8 cellular contexts compared by ENCODE assay signal in the genomic region with DNA sequence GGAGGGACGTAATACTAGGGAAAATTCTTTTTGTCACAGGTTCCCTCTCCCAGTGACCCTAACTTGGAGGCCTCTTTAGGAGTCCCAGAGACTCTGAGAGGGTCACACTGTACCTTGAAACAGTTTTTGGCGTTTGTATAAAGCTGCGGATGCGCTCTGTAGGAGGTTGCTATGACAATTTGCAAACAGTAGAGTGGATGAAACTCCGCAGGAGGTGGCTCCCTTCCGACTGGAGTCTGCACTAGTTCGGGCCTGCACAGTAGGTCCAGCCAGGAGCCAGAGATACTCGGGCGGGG. TPM values are rescaled to one million over a fixed set of nuclear protein-coding genes. Genes with fewer than 3 reads are reported as not detected.
DNase-seq lines count a peak whose midpoint lies in the region; ATAC-seq and TF ChIP-seq lines count a peak whose summit lies in the region.

No MANE protein-coding gene starts in this region.

- no peak for TF ChIP-seq EP300 in SK-N-SH (IDR thresholded peaks at IDR 0.05; ENCODE audit: borderline replicate concordance in 1 of 2, low read depth in 1 of 2, low read length in 1 of 2)

- DNase-seq in SK-N-SH: no peak
- no peak for DNase-seq in activated CD8-positive, alpha-beta T cell treated with anti-CD3 and anti-CD28 coated beads for 36 hours
- no peak for DNase-seq in iPS DF 6.9 (ENCODE audit: low read depth, low spot score)
- no peak for DNase-seq in smooth muscle cell (lab: John Stamatoyannopoulos, UW; ENCODE audit: unreplicated experiment)
- no peak for DNase-seq in stimulated activated CD4-positive, alpha-beta T cell treated with anti-CD3 and anti-CD28 coated beads, Interleukin-2, amount 100 ng/mL, for 24 hours

- H3K9me2 ChIP-seq in SK-N-SH: no peaks in the 10 kb centered on the region

- WGBS in SK-N-SH (ENCODE audit: low lambda C conversion rate): 81% methylated on average over 9 of the region's 9 CpGs
- WGBS in iPS DF 6.9 (ENCODE audit: insufficient coverage, insufficient read length): no CpG with 5 or more reads among the region's 9 CpGs
- WGBS in smooth muscle cell (ENCODE audit: low lambda C conversion rate): 43% methylated on average over 9 of the region's 9 CpGs

- H3K9me3 Mint-ChIP-seq in activated CD8-positive, alpha-beta T cell treated with anti-CD3 and anti-CD28 coated beads for 36 hours: no peaks in the 10 kb centered on the region

- TF ChIP-seq RAD21 in SK-N-SH (IDR thresholded peaks at IDR 0.05; ENCODE audit: low read length): no peak

- no peaks in the 10 kb centered on the region for H3K9me3 ChIP-seq in SK-N-SH
- H3K9me3 ChIP-seq in iPS DF 6.9 (ENCODE audit: control insufficient read depth, insufficient read depth, low read length): no peaks in the 10 kb centered on the region
- no peaks in the 10 kb centered on the region for H3K9me3 ChIP-seq in smooth muscle cell (replicated peaks; ENCODE audit: low read depth)

- H3K79me2 ChIP-seq in SK-N-SH (ENCODE audit: insufficient read depth) (peaks cover 35% of the 10 kb centered on the region), smooth muscle cell (ENCODE audit: low read depth) (peaks cover 36% of the 10 kb centered on the region)

- H3K36me3 ChIP-seq in SK-N-SH (replicated peaks in 1 of 2; ENCODE audit: control insufficient read depth in 1 of 2, insufficient read depth in 2 of 2, low read length in 1 of 2): peaks cover 5 to 21% of the 10 kb centered on the region in 2 experiments
- H3K36me3 ChIP-seq in iPS DF 6.9 (ENCODE audit: control insufficient read depth, insufficient read depth, low read length): no peaks in the 10 kb centered on the region
- no peaks in the 10 kb centered on the region for H3K36me3 ChIP-seq in smooth muscle cell (ENCODE audit: low read depth)

- CTCF ChIA-PET in SK-N-SH (lab: Yijun Ruan, JAX): interaction anchor here (0.5 to 2.3 kb wide), 6 partner anchors 9 to 295 kb away, joined by 3 to 12 read pairs (median 4); no protein-coding TSS in a partner anchor
- CTCF ChIA-PET in activated CD8-positive, alpha-beta T cell treated with anti-CD3 and anti-CD28 coated beads for 36 hours (lab: Charles Lee): interaction anchor here (0.9 kb wide), 1 partner anchor 11 kb away, joined by 3 read pairs; no protein-coding TSS in a partner anchor

- H3K4me1 Mint-ChIP-seq in activated CD8-positive, alpha-beta T cell treated with anti-CD3 and anti-CD28 coated beads for 36 hours (ENCODE audit: low read depth): peaks cover 22% of the 10 kb centered on the region

- H3K4me3 Mint-ChIP-seq in activated CD8-positive, alpha-beta T cell treated with anti-CD3 and anti-CD28 coated beads for 36 hours: peak overlapping the region; percentile 82

- H3K36me3 Mint-ChIP-seq in activated CD8-positive, alpha-beta T cell treated with anti-CD3 and anti-CD28 coated beads for 36 hours (ENCODE audit: low read depth): peaks cover 17% of the 10 kb centered on the region

- H3F3A ChIP-seq in SK-N-SH (replicated peaks; ENCODE audit: insufficient read depth) (no peaks in the 10 kb centered on the region), smooth muscle cell (ENCODE audit: low read depth) (peaks cover 12% of the 10 kb centered on the region)

- H3K4me2 ChIP-seq in SK-N-SH (peak overlapping the region; percentile 98), smooth muscle cell (peak overlapping the region; percentile 98)

- peaks cover 8 to 21% of the 10 kb centered on the region in 2 experiments; a peak in 3 of 4 replicates for H3K4me1 ChIP-seq in SK-N-SH (ENCODE audit: control insufficient read depth in 1 of 2, insufficient read depth in 2 of 2, low read depth in 1 of 2, low read length in 1 of 2)
- peaks cover 4% of the 10 kb centered on the region; the same call in 1 of the 2 replicates for H3K4me1 ChIP-seq in iPS DF 6.9 (ENCODE audit: control insufficient read depth, insufficient read depth, low read length)
- peaks cover 8% of the 10 kb centered on the region for H3K4me1 ChIP-seq in smooth muscle cell (ENCODE audit: low read depth)

- H3K9ac ChIP-seq in SK-N-SH (0 out of 2 replicates have a peak overlapping the region, but pooled peaks have one; percentile 98), smooth muscle cell (ENCODE audit: low read depth) (peak overlapping the region; percentile 98)

- H3K4me3 ChIP-seq in SK-N-SH (ENCODE audit: low read depth in 2 of 2, low read length in 1 of 2) (no peak overlapping the region), iPS DF 6.9 (ENCODE audit: low read length) (peak overlapping the region; percentile 92; the same call in 1 of the 2 replicates), smooth muscle cell (peak overlapping the region; percentile 94)

- no peaks in the 10 kb centered on the region for H3K27me3 Mint-ChIP-seq in activated CD8-positive, alpha-beta T cell treated with anti-CD3 and anti-CD28 coated beads for 36 hours

- ATAC-seq in SK-N-SH treated with all-trans-retinoic acid at 6 μM for 48 hours (no peak), HG02610 (IDR thresholded peaks at IDR 0.05; ENCODE audit: unreplicated experiment) (no peak), GM19452 (IDR thresholded peaks at IDR 0.05; ENCODE audit: unreplicated experiment) (no peak)
- no peak for ATAC-seq in activated CD8-positive, alpha-beta T cell treated with anti-CD3 and anti-CD28 coated beads for 36 hours

- intact Hi-C loops in activated CD8-positive, alpha-beta T cell treated with anti-CD3 and anti-CD28 coated beads for 36 hours (cut with micrococcal nuclease): loop anchor here (2.0 kb wide), 1 partner anchor 16 kb away; no protein-coding TSS in a partner anchor

- H3K27ac ChIP-seq in SK-N-SH (ENCODE audit: low read depth in 2 of 2, low read length in 1 of 2): peak overlapping the region in 1 of 2 experiments; percentile 98; a peak in 1 of 4 replicates
- no peak overlapping the region for H3K27ac ChIP-seq in iPS DF 6.9 (ENCODE audit: low read length)
- H3K27ac ChIP-seq in smooth muscle cell (ENCODE audit: low read depth): peak overlapping the region; percentile 96

- no peak for TF ChIP-seq CTCF in SK-N-SH (IDR thresholded peaks at IDR 0.05)
- no peak for TF ChIP-seq CTCF in activated CD8-positive, alpha-beta T cell treated with anti-CD3 and anti-CD28 coated beads for 36 hours (IDR thresholded peaks at IDR 0.05)
- no peak for TF ChIP-seq CTCF in smooth muscle cell (IDR thresholded peaks at IDR 0.05; ENCODE audit: borderline replicate concordance, insufficient read depth, poor library complexity, severe bottlenecking)

- H3K27ac Mint-ChIP-seq in activated CD8-positive, alpha-beta T cell treated with anti-CD3 and anti-CD28 coated beads for 36 hours: peak overlapping the region; percentile 88

- H3K27me3 ChIP-seq in SK-N-SH (ENCODE audit: insufficient read depth) (no peaks in the 10 kb centered on the region), iPS DF 6.9 (ENCODE audit: control insufficient read depth, insufficient read depth, low read length) (no peaks in the 10 kb centered on the region), smooth muscle cell (ENCODE audit: low read depth) (no peaks in the 10 kb centered on the region)

- POLR2A ChIA-PET in SK-N-SH (lab: Yijun Ruan, JAX): interaction anchor here (1.3 kb wide), 1 partner anchor 378 kb away, joined by 3 read pairs; the partner anchor contains the start of gene CAND1
- POLR2A ChIA-PET in activated CD8-positive, alpha-beta T cell treated with anti-CD3 and anti-CD28 coated beads for 36 hours (lab: Charles Lee): interaction anchor here (0.8 kb wide), 1 partner anchor 10 kb away, joined by 3 read pairs; no protein-coding TSS in a partner anchor

- H4K20me1 ChIP-seq in SK-N-SH (ENCODE audit: insufficient read depth) (peaks cover 15% of the 10 kb centered on the region), smooth muscle cell (ENCODE audit: low read depth) (peaks cover 25% of the 10 kb centered on the region)

- H2AFZ ChIP-seq in SK-N-SH (ENCODE audit: low read depth): no peak overlapping the region
- H2AFZ ChIP-seq in smooth muscle cell (ENCODE audit: low read depth): no peak overlapping the region

TF ChIP-seq in SK-N-SH, 30 proteins besides CTCF, POLR2A, EP300 and RAD21:
- TF ChIP-seq GATA2 (CRISPR knock-in tag; IDR thresholded peaks at IDR 0.05): no peak
TF ChIP-seq in SK-N-SH: peak in this region for 0.

TF ChIP-seq in SK-N-SH treated with all-trans-retinoic acid at 6 μM for 48 hours, 23 proteins besides CTCF, POLR2A, EP300 and RAD21:
- TF ChIP-seq, protein P1, sequence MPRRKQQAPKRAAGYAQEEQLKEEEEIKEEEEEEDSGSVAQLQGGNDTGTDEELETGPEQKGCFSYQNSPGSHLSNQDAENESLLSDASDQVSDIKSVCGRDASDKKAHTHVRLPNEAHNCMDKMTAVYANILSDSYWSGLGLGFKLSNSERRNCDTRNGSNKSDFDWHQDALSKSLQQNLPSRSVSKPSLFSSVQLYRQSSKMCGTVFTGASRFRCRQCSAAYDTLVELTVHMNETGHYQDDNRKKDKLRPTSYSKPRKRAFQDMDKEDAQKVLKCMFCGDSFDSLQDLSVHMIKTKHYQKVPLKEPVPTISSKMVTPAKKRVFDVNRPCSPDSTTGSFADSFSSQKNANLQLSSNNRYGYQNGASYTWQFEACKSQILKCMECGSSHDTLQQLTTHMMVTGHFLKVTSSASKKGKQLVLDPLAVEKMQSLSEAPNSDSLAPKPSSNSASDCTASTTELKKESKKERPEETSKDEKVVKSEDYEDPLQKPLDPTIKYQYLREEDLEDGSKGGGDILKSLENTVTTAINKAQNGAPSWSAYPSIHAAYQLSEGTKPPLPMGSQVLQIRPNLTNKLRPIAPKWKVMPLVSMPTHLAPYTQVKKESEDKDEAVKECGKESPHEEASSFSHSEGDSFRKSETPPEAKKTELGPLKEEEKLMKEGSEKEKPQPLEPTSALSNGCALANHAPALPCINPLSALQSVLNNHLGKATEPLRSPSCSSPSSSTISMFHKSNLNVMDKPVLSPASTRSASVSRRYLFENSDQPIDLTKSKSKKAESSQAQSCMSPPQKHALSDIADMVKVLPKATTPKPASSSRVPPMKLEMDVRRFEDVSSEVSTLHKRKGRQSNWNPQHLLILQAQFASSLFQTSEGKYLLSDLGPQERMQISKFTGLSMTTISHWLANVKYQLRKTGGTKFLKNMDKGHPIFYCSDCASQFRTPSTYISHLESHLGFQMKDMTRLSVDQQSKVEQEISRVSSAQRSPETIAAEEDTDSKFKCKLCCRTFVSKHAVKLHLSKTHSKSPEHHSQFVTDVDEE (CRISPR knock-in tag; IDR thresholded peaks at IDR 0.05): no peak
- TF ChIP-seq PPARA (CRISPR knock-in tag; IDR thresholded peaks at IDR 0.05; ENCODE audit: borderline replicate concordance) (no peak), TCF4 (CRISPR knock-in tag; IDR thresholded peaks at IDR 0.05; ENCODE audit: borderline replicate concordance) (no peak), SNAI2 (CRISPR knock-in tag; IDR thresholded peaks at IDR 0.05) (no peak)

RNA-seq across cellular contexts. Expression of gene DYRK2, which starts 1.3 kb away (rescaled TPM):
- 48.8 and 54.2 TPM in 2 replicates for polyA plus RNA-seq in SK-N-SH (2012; rRNA removed)
- 35.3 and 45.5 TPM in 2 replicates for polyA plus RNA-seq in SK-N-SH (2012; cell fraction: cytosol; rRNA removed)
- 55.0 and 64.4 TPM in 2 replicates for polyA plus RNA-seq in SK-N-SH (2012; cell fraction: nucleus; rRNA removed)
- 10 to 100 TPM; 28.8 to 33.7 TPM for total RNA-seq in activated CD8-positive, alpha-beta T cell treated with anti-CD3 and anti-CD28 coated beads for 36 hours
- total RNA-seq in smooth muscle cell: 44.0 and 65.3 TPM in 2 replicates
- 41.6 and 64.1 TPM in 2 replicates for polyA plus RNA-seq in smooth muscle cell

Comparison
In these comparisons a context has a peak if more than half of its experiments do, and no peak if none do; other contexts are left out.
1. H3K4me3 ChIP-seq: peak in iPS DF 6.9 (single experiment) and smooth muscle cell (single experiment); none in SK-N-SH (0 of 2).